In the genomic region with DNA sequence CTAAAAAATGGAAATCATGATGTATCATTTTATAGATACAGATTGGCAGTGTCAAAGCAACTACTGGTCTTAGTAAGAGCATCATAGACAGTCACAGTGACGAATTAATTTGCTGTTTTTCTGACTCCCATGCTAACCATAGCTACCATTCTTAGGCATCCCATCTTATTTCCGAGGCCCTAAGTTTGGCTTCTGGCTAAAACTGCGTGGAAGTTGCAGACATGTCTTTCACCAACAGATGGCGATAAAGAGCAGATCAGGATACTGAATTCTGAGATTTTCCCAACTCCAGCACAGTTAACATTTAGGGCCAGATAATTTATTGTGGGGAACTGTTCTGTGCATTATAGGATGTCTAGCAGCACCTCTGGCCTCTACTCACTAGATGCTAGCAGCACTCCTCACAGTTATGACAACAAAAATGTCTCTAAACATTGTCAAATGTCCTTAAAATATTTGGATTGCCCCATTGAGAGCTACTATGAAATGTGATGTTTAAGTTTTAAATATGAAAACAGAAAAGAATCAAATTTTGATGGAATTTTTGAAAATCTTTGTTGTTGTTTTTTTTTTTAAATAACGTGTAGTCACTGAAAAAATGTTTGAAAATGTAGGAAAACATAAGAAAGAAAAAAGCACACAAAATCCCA, we compare ENCODE assay signal across 8 cellular contexts. TPM values are rescaled to one million over a fixed set of nuclear protein-coding genes. Genes with fewer than 3 reads are reported as not detected.
DNase-seq lines count a peak whose midpoint lies in the region; ATAC-seq and TF ChIP-seq lines count a peak whose summit lies in the region.

No MANE protein-coding gene starts in this region.

- H3K79me2 ChIP-seq in PC-9 (ENCODE audit: low read depth) = no peaks in the 10 kb centered on the region
- H3K79me2 ChIP-seq in mammary epithelial cell (ENCODE audit: insufficient read depth, low read length) = no peaks in the 10 kb centered on the region

- H2AFZ ChIP-seq in PC-9 (no peak overlapping the region), mammary epithelial cell (ENCODE audit: low read depth, low read length) (no peak overlapping the region)

- CTCF ChIA-PET in PC-9 (lab: Charles Lee) (no interaction called here), mammary epithelial cell (lab: Charles Lee; ENCODE audit: low non-redundant PET) (interaction anchor here (0.6 to 1.0 kb wide), 2 partner anchors 221 to 343 kb away, joined by 3 to 9 read pairs; no protein-coding TSS in a partner anchor)

- dilution Hi-C loops in mammary epithelial cell (cut with HindIII; ENCODE audit: low sequenced_read_pairs) = no loop called here

- 6% methylated on average over 5 of the region's 5 CpGs for WGBS in mammary epithelial cell (ENCODE audit: low coverage, missing lambda C conversion rate)
- 6 to 10% methylated on average over 5 of the region's 5 CpGs for WGBS in thyroid gland, 2 donors

- no peak for TF ChIP-seq POLR2A in thyroid gland (IDR thresholded peaks at IDR 0.05)

- intact Hi-C loops in PC-9 (cut with micrococcal nuclease; ENCODE audit: unreplicated experiment) (loop anchor here (5.0 kb wide), 1 partner anchor 378 kb away; no protein-coding TSS in a partner anchor), mammary epithelial cell (cut with micrococcal nuclease) (loop anchor here (5.0 kb wide), 1 partner anchor 378 kb away; no protein-coding TSS in a partner anchor), thyroid gland (cut with DNase I) (loop anchor here (10.0 kb wide), 1 partner anchor 51 kb away; no protein-coding TSS in a partner anchor)

- POLR2A ChIA-PET in PC-9 (lab: Charles Lee; ENCODE audit: unreplicated experiment) = no interaction called here

- H3K27me3 ChIP-seq in PC-9 (ENCODE audit: insufficient read depth, low read depth) = no peaks in the 10 kb centered on the region
- no peaks in the 10 kb centered on the region for H3K27me3 ChIP-seq in mammary epithelial cell (ENCODE audit: insufficient read depth, low read length)
- no peaks in the 10 kb centered on the region for H3K27me3 ChIP-seq in thyroid gland

- ATAC-seq in GM18861 (IDR thresholded peaks at IDR 0.05; ENCODE audit: unreplicated experiment) = no peak

- H3K4me2 ChIP-seq in PC-9 = no peak overlapping the region
- no peak overlapping the region for H3K4me2 ChIP-seq in mammary epithelial cell (ENCODE audit: insufficient read depth, low read depth, low read length)

- H3K36me3 ChIP-seq in PC-9 (ENCODE audit: low read depth) (no peaks in the 10 kb centered on the region), mammary epithelial cell (ENCODE audit: insufficient read depth, low read length) (no peaks in the 10 kb centered on the region), thyroid gland (no peaks in the 10 kb centered on the region)

- TF ChIP-seq CTCF in PC-9 (conservative IDR thresholded peaks at IDR 0.05) = peak; percentile 72
- peak; percentile 82 to 93 for TF ChIP-seq CTCF in mammary epithelial cell (conservative IDR thresholded peaks at IDR 0.05 in 1 of 2, IDR thresholded peaks at IDR 0.05 in 1 of 2; ENCODE audit: extremely low read depth in 1 of 2, insufficient read depth in 1 of 2, low read depth in 1 of 2, low read length in 2 of 2)
- peak; percentile 53 to 88 (median 61) for TF ChIP-seq CTCF in thyroid gland (IDR thresholded peaks at IDR 0.05)

- DNase-seq in DMS 273 (lab: John Stamatoyannopoulos, UW; ENCODE audit: unreplicated experiment) (peak; percentile 51), DMS 273 treated with DMSO at 0.1 percent for 48 hours (lab: John Stamatoyannopoulos, UW) (no peak), GM19238 (ENCODE audit: insufficient read length, low spot score) (peak; percentile 13), PC-9 (no peak), mammary epithelial cell (peak; percentile 17), kidney glomerular epithelial cell (lab: John Stamatoyannopoulos, UW) (peak; percentile 4), thyroid gland (peak in 1 of 2 donors; percentile 17)

- H3K4me3 ChIP-seq in PC-9 = no peak overlapping the region
- H3K4me3 ChIP-seq in mammary epithelial cell (replicated peaks in 1 of 3; ENCODE audit: insufficient read depth in 1 of 3, low read depth in 2 of 3, low read length in 3 of 3) = no peak overlapping the region
- no peak overlapping the region for H3K4me3 ChIP-seq in thyroid gland (replicated peaks in 1 of 3)

- no TSS peak for BruUV-seq in PC-9 (replicated peaks; lab: Mats Ljungman, UMichigan)
- BruUV-seq in mammary epithelial cell (replicated peaks; lab: Mats Ljungman, UMichigan) = no TSS peak

- H3K9me3 ChIP-seq in PC-9 (ENCODE audit: insufficient read depth, low read depth) (no peaks in the 10 kb centered on the region), mammary epithelial cell (replicated peaks; ENCODE audit: insufficient read depth, low read length) (no peaks in the 10 kb centered on the region), thyroid gland (no peaks in the 10 kb centered on the region)

- H4K20me1 ChIP-seq in PC-9 (ENCODE audit: insufficient read depth) (no peaks in the 10 kb centered on the region), mammary epithelial cell (ENCODE audit: insufficient read depth, low read length) (no peaks in the 10 kb centered on the region)

- H3K9ac ChIP-seq in mammary epithelial cell (ENCODE audit: insufficient read depth, low read length) = no peak overlapping the region

- H3K4me1 ChIP-seq in PC-9 (replicated peaks; ENCODE audit: insufficient read depth) (no peaks in the 10 kb centered on the region), mammary epithelial cell (ENCODE audit: insufficient read depth, low read length) (no peaks in the 10 kb centered on the region), thyroid gland (no peaks in the 10 kb centered on the region)

- in situ Hi-C loops in mammary epithelial cell (cut with MboI; ENCODE audit: low sequenced_read_pairs in 2 of 2) = no loop called here

- no peaks in the 10 kb centered on the region for H3K9me2 ChIP-seq in PC-9 (ENCODE audit: insufficient read depth)

- no peaks in the 10 kb centered on the region for H3F3A ChIP-seq in PC-9 (ENCODE audit: insufficient read depth, low read depth)

- H3K27ac ChIP-seq in PC-9 (no peak overlapping the region), mammary epithelial cell (ENCODE audit: insufficient read depth, low read depth, low read length) (no peak overlapping the region), thyroid gland (no peak overlapping the region)

RNA-seq across cellular contexts. Expression of gene OR2AG2, which starts 16.3 kb away (rescaled TPM):
- total RNA-seq in PC-9 (2021) = 0.11 and 0.25 TPM in 2 replicates
- total RNA-seq in mammary epithelial cell = 1 to 10 TPM in 1 of 2 donors, under 1 TPM in 1; 0.80 to 1.0 TPM
- 0.31 TPM for polyA plus RNA-seq in mammary epithelial cell
- polyA minus RNA-seq in mammary epithelial cell = not detected
- under 1 TPM; 0.11 to 0.92 (median 0.34) TPM for total RNA-seq in thyroid gland

RNA-seq across cellular contexts. Expression of gene OR2AG1, which starts 27.4 kb away (rescaled TPM):
- total RNA-seq in PC-9 (2021) (not detected in 2 replicates), mammary epithelial cell (not detected), thyroid gland (not detected)
- polyA plus RNA-seq in mammary epithelial cell = not detected
- not detected for polyA minus RNA-seq in mammary epithelial cell

RNA-seq across cellular contexts. Expression of gene OR6A2, which starts 44.1 kb away (rescaled TPM):
- total RNA-seq in PC-9 (2021) = 0.48 TPM in 1 of 2 replicates, not detected in the other
- total RNA-seq in mammary epithelial cell = under 1 TPM; 0.68 to 0.83 TPM
- polyA plus RNA-seq in mammary epithelial cell = not detected
- not detected for polyA minus RNA-seq in mammary epithelial cell
- total RNA-seq in thyroid gland = under 1 TPM; 0.27 to 0.92 (median 0.67) TPM

Comparison
In these comparisons a context has a peak if more than half of its experiments do, and no peak if none do; other contexts are left out.
1. DNase-seq: peak in DMS 273 (single experiment), GM19238 (single experiment), mammary epithelial cell (single experiment) and kidney glomerular epithelial cell (single experiment); none in DMS 273 treated with DMSO at 0.1 percent for 48 hours (single experiment) and PC-9 (0 of 2).
2. Peak in every context shown above with its lines, with median percentiles within 50 percentile points of each other: CTCF ChIP-seq.